Comparison of ENCODE assay signal across 8 cellular contexts in genomic region chr7:140924821-140925421, GRCh38. TPM values are rescaled to one million over a fixed set of nuclear protein-coding genes. Genes with fewer than 3 reads are reported as not detected.
DNase-seq lines count a peak whose midpoint lies in the region; ATAC-seq and TF ChIP-seq lines count a peak whose summit lies in the region.

Gene BRAF, minus strand, starts transcription at chr7:140924929. Its CDS starts 226 bp downstream, at chr7:140924703.

- H3K27me3 ChIP-seq in ovary: no peaks in the 10 kb centered on the region
- no peaks in the 10 kb centered on the region for H3K27me3 ChIP-seq in thymus (ENCODE audit: control insufficient read depth, insufficient read depth)

- 0 to 1% (median 1%) methylated on average over 43 to 52 of the region's 56 CpGs for WGBS in ovary, 3 donors
- under 1% methylated on average over 53 of the region's 56 CpGs for WGBS in thymus

- peak; percentile 48 for ATAC-seq in HG02678 (IDR thresholded peaks at IDR 0.05; ENCODE audit: unreplicated experiment)
- peak; percentile 73 for ATAC-seq in Right ventricle myocardium inferior

- no peak for TF ChIP-seq CTCF in ovary (IDR thresholded peaks at IDR 0.05)

- peak; percentile 45 for TF ChIP-seq EP300 in ovary (IDR thresholded peaks at IDR 0.05)

- H3K27ac ChIP-seq in ovary: peak within 1 kb of the TSS; percentile 92 to 93
- peak within 1 kb of the TSS; percentile 92 for H3K27ac ChIP-seq in thymus (ENCODE audit: low read depth)

- H3K36me3 ChIP-seq in ovary (no peaks in the 10 kb centered on the region), thymus (ENCODE audit: control insufficient read depth, insufficient read depth) (no peaks in the 10 kb centered on the region)

- peak; percentile 67 for DNase-seq in NCI-H128 (lab: John Stamatoyannopoulos, UW; ENCODE audit: unreplicated experiment)
- DNase-seq in SW 1271 (lab: John Stamatoyannopoulos, UW): peak; percentile 36 to 78
- peak; percentile 79 for DNase-seq in activated naive CD8-positive, alpha-beta T cell treated with anti-CD3 and anti-CD28 coated beads, Interleukin-2, amount 50 U/mL, for 16 hours (ENCODE audit: low read depth, low spot score)
- peak; percentile 94 for DNase-seq in Right ventricle myocardium inferior (ENCODE audit: missing footprints)
- DNase-seq in ovary: peak; percentile 89 to 97 (median 96)

- H3K4me3 ChIP-seq in ovary (peak within 1 kb of the TSS; percentile 98), thymus (ENCODE audit: low read length) (peak within 1 kb of the TSS; percentile 99)

- H3K4me1 ChIP-seq in ovary (ENCODE audit: insufficient read depth) (no peaks in the 10 kb centered on the region), thymus (ENCODE audit: control insufficient read depth, insufficient read depth, low read length) (peaks cover 5% of the 10 kb centered on the region)

- intact Hi-C loops in Right ventricle myocardium inferior (cut with DNase I) (loop anchor here (2.0 to 5.0 kb wide), 2 partner anchors 87 to 114 kb away; partner anchors contain the start of gene MRPS33), ovary (cut with DNase I) (loop anchor here in 2 of 4 donors (5.0 to 10.0 kb wide), 3 partner anchors 110 to 1707 kb away; no protein-coding TSS in a partner anchor)

- TF ChIP-seq POLR2A in GM10847 (IDR thresholded peaks at IDR 0.05; ENCODE audit: extremely low read depth, insufficient read length) (peak; percentile 6), ovary (IDR thresholded peaks at IDR 0.05) (peak; percentile 81)

- no peaks in the 10 kb centered on the region for H3K9me3 ChIP-seq in ovary
- no peaks in the 10 kb centered on the region for H3K9me3 ChIP-seq in thymus (ENCODE audit: control insufficient read depth)

RNA-seq across cellular contexts. Expression of gene BRAF, which starts in this region (rescaled TPM):
- total RNA-seq in Right ventricle myocardium inferior: 16.8 TPM
- 10 to 100 TPM; 35.9 to 52.0 (median 43.4) TPM for total RNA-seq in ovary
- polyA plus RNA-seq in ovary: 10 to 100 TPM in 1 of 2 donors, 1 to 10 TPM in 1; 8.3 to 18.7 TPM
- polyA plus RNA-seq in thymus: 11.0 TPM

Comparison
In these comparisons a context has a peak if more than half of its experiments do, and no peak if none do; other contexts are left out.
1. Peak in every context shown above with its lines: DNase-seq, ATAC-seq, H3K4me3 ChIP-seq and H3K27ac ChIP-seq.